In genomic region chr5:177511796-177512675, GRCh38 we compare ENCODE assay signal across 1 cellular context.
TF ChIP-seq lines count a peak whose summit lies in the region.

No MANE protein-coding gene starts in this region.

TF ChIP-seq in HEK293T, 16 proteins besides CTCF, POLR2A, EP300 and RAD21:
- no peak for TF ChIP-seq TARDBP (IDR thresholded peaks at IDR 0.05)
- no peak for TF ChIP-seq PKNOX1 (IDR thresholded peaks at IDR 0.05)
- TF ChIP-seq CTBP1 (IDR thresholded peaks at IDR 0.05; ENCODE audit: borderline replicate concordance), result no peak
- no peak for TF ChIP-seq NFRKB (IDR thresholded peaks at IDR 0.05)
- no peak for TF ChIP-seq FOXA1 (IDR thresholded peaks at IDR 0.05)
